14 cellular contexts compared by ENCODE assay signal in genomic region chr11:12280199-12280837, GRCh38.
DNase-seq lines count a peak whose midpoint lies in the region; ATAC-seq and TF ChIP-seq lines count a peak whose summit lies in the region.
"Had no signal": no experiment of that assay in that cellular context is flagged by ENCODE, and none has a peak within 500 bp of the region (broad histone marks: within the 10 kb centered on the region; RNA-seq: fewer than 3 reads in every experiment).

No MANE protein-coding gene starts in this region.

- DNase-seq in activated CD4-positive, alpha-beta T cell treated with anti-CD3 and anti-CD28 coated beads for 36 hours = no peak
- DNase-seq in activated CD4-positive, alpha-beta T cell treated with anti-CD3 and anti-CD28 coated beads, Interleukin-2, amount 10 ng/mL, durations not matched to agents 7 days and 5 days = no peak
- peak; percentile 40 for DNase-seq in LNCaP clone FGC (ENCODE audit: low read depth)
- peak; percentile 63 for DNase-seq in coronary artery (ENCODE audit: low spot score)
- peak; percentile 19 for DNase-seq in stimulated activated CD8-positive, alpha-beta memory T cell treated with anti-CD3 and anti-CD28 coated beads, Interleukin-4, amount 100 ng/mL, for 48 hours
- no peak for DNase-seq in Calu3
- DNase-seq: activated T-cell treated with anti-CD3 and anti-CD28 coated beads, Interleukin-2, amount 50 U/mL, for 1 hour; anterior cingulate cortex; DND-41; NCI-H1694 treated with DMSO at 0.1 percent for 48 hours; occipital lobe; SJCRH30 had no signal

- CTCF ChIA-PET in activated CD4-positive, alpha-beta T cell treated with anti-CD3 and anti-CD28 coated beads for 36 hours (lab: Charles Lee) = interaction anchor here (0.5 to 7.3 kb wide), 23 partner anchors 9 to 313 kb away, joined by 3 to 168 read pairs (median 7); partner anchors contain the start of gene MICAL2
- CTCF ChIA-PET in activated CD4-positive, alpha-beta T cell treated with anti-CD3 and anti-CD28 coated beads, Interleukin-2, amount 10 ng/mL, durations not matched to agents 7 days and 5 days (lab: Charles Lee) = interaction anchor here (0.6 to 6.5 kb wide), 13 partner anchors 10 to 236 kb away, joined by 3 to 56 read pairs (median 7); no protein-coding TSS in a partner anchor
- CTCF ChIA-PET in Calu3 (lab: Charles Lee) = interaction anchor here (1.7 to 2.0 kb wide), 2 partner anchors 213 to 233 kb away, joined by 7 to 14 read pairs; no protein-coding TSS in a partner anchor

- intact Hi-C loops in activated CD4-positive, alpha-beta T cell treated with anti-CD3 and anti-CD28 coated beads for 36 hours (cut with DNase I, micrococcal nuclease) = loop anchor here (2.0 to 10.0 kb wide), 8 partner anchors 43 to 1346 kb away; no protein-coding TSS in a partner anchor
- intact Hi-C loops in Calu3 (cut with micrococcal nuclease; ENCODE audit: unreplicated experiment) = loop anchor here (5.0 kb wide), 3 partner anchors 33 to 493 kb away; no protein-coding TSS in a partner anchor

- H3K27ac ChIP-seq in coronary artery = peak overlapping the region; percentile 30 to 69
- H3K27ac ChIP-seq: SJCRH30 had no signal

- H3K4me3 Mint-ChIP-seq in activated CD4-positive, alpha-beta T cell treated with anti-CD3 and anti-CD28 coated beads for 36 hours = no peak overlapping the region
- no peak overlapping the region for H3K4me3 Mint-ChIP-seq in activated CD4-positive, alpha-beta T cell treated with anti-CD3 and anti-CD28 coated beads, Interleukin-2, amount 10 ng/mL, durations not matched to agents 7 days and 5 days
- H3K4me3 Mint-ChIP-seq in Calu3 (ENCODE audit: low read depth, unreplicated experiment) = no peak overlapping the region

- BruUV-seq in Calu3 (replicated peaks; lab: Mats Ljungman, UMichigan) = no TSS peak

- no peak for TF ChIP-seq CTCF in LNCaP clone FGC (IDR thresholded peaks at IDR 0.05; ENCODE audit: control insufficient read depth, extremely low read depth, insufficient read depth)
- TF ChIP-seq CTCF in coronary artery (IDR thresholded peaks at IDR 0.05) = no peak
- no peak for TF ChIP-seq CTCF in Calu3 (IDR thresholded peaks at IDR 0.05; ENCODE audit: unreplicated experiment)

- no peak for ATAC-seq in activated CD4-positive, alpha-beta T cell treated with anti-CD3 and anti-CD28 coated beads for 36 hours
- no peak for ATAC-seq in GM21515 (IDR thresholded peaks at IDR 0.05; ENCODE audit: unreplicated experiment)
- no peak for ATAC-seq in HG03520 (IDR thresholded peaks at IDR 0.05; ENCODE audit: unreplicated experiment)

- H3K4me3 ChIP-seq in LNCaP clone FGC (ENCODE audit: low read depth, low read length) (no peak overlapping the region), coronary artery (no peak overlapping the region)
- H3K4me3 ChIP-seq: SJCRH30 had no signal

- H3K9me3 Mint-ChIP-seq in activated CD4-positive, alpha-beta T cell treated with anti-CD3 and anti-CD28 coated beads for 36 hours (ENCODE audit: low read depth) = no peaks in the 10 kb centered on the region
- H3K9me3 Mint-ChIP-seq in activated CD4-positive, alpha-beta T cell treated with anti-CD3 and anti-CD28 coated beads, Interleukin-2, amount 10 ng/mL, durations not matched to agents 7 days and 5 days = no peaks in the 10 kb centered on the region
- H3K9me3 Mint-ChIP-seq in Calu3 (ENCODE audit: low read depth, unreplicated experiment) = no peaks in the 10 kb centered on the region

- no peaks in the 10 kb centered on the region for H3K36me3 Mint-ChIP-seq in activated CD4-positive, alpha-beta T cell treated with anti-CD3 and anti-CD28 coated beads for 36 hours (ENCODE audit: low read depth)
- no peaks in the 10 kb centered on the region for H3K36me3 Mint-ChIP-seq in activated CD4-positive, alpha-beta T cell treated with anti-CD3 and anti-CD28 coated beads, Interleukin-2, amount 10 ng/mL, durations not matched to agents 7 days and 5 days (ENCODE audit: low read depth)
- H3K36me3 Mint-ChIP-seq in Calu3 (ENCODE audit: insufficient read depth, unreplicated experiment) = peaks cover 13% of the 10 kb centered on the region

- POLR2A ChIA-PET in activated CD4-positive, alpha-beta T cell treated with anti-CD3 and anti-CD28 coated beads for 36 hours (lab: Charles Lee) = interaction anchor here (0.6 to 1.2 kb wide), 2 partner anchors 130 to 437 kb away, joined by 3 to 5 read pairs; no protein-coding TSS in a partner anchor
- POLR2A ChIA-PET in activated CD4-positive, alpha-beta T cell treated with anti-CD3 and anti-CD28 coated beads, Interleukin-2, amount 10 ng/mL, durations not matched to agents 7 days and 5 days (lab: Charles Lee) = no interaction called here

- peaks cover 18% of the 10 kb centered on the region for H3K4me1 Mint-ChIP-seq in activated CD4-positive, alpha-beta T cell treated with anti-CD3 and anti-CD28 coated beads for 36 hours
- H3K4me1 Mint-ChIP-seq in activated CD4-positive, alpha-beta T cell treated with anti-CD3 and anti-CD28 coated beads, Interleukin-2, amount 10 ng/mL, durations not matched to agents 7 days and 5 days = no peaks in the 10 kb centered on the region
- H3K4me1 Mint-ChIP-seq in Calu3 (ENCODE audit: low read depth, unreplicated experiment) = peaks cover 19% of the 10 kb centered on the region

- H3K27me3 Mint-ChIP-seq in activated CD4-positive, alpha-beta T cell treated with anti-CD3 and anti-CD28 coated beads for 36 hours = no peaks in the 10 kb centered on the region
- peaks cover 2% of the 10 kb centered on the region for H3K27me3 Mint-ChIP-seq in activated CD4-positive, alpha-beta T cell treated with anti-CD3 and anti-CD28 coated beads, Interleukin-2, amount 10 ng/mL, durations not matched to agents 7 days and 5 days
- no peaks in the 10 kb centered on the region for H3K27me3 Mint-ChIP-seq in Calu3 (ENCODE audit: unreplicated experiment)

- H3K27ac Mint-ChIP-seq in activated CD4-positive, alpha-beta T cell treated with anti-CD3 and anti-CD28 coated beads for 36 hours = peak overlapping the region; percentile 57
- no peak overlapping the region for H3K27ac Mint-ChIP-seq in activated CD4-positive, alpha-beta T cell treated with anti-CD3 and anti-CD28 coated beads, Interleukin-2, amount 10 ng/mL, durations not matched to agents 7 days and 5 days
- H3K27ac Mint-ChIP-seq in Calu3 (ENCODE audit: unreplicated experiment) = no peak overlapping the region

Comparison
In these comparisons a context has a peak if more than half of its experiments do, and no peak if none do; other contexts are left out.
1. DNase-seq: peak in LNCaP clone FGC (single experiment), coronary artery (single experiment) and stimulated activated CD8-positive, alpha-beta memory T cell treated with anti-CD3 and anti-CD28 coated beads, Interleukin-4, amount 100 ng/mL, for 48 hours (single experiment); none in activated CD4-positive, alpha-beta T cell treated with anti-CD3 and anti-CD28 coated beads for 36 hours (single experiment), activated CD4-positive, alpha-beta T cell treated with anti-CD3 and anti-CD28 coated beads, Interleukin-2, amount 10 ng/mL, durations not matched to agents 7 days and 5 days (single experiment) and Calu3 (single experiment).